In genomic region chr21:42922918-42923317, GRCh38 we compare ENCODE assay signal across 17 cellular contexts. TPM values are rescaled to one million over a fixed set of nuclear protein-coding genes. Genes with fewer than 3 reads are reported as not detected.
DNase-seq lines count a peak whose midpoint lies in the region; ATAC-seq and TF ChIP-seq lines count a peak whose summit lies in the region.
"Had no signal": no experiment of that assay in that cellular context is flagged by ENCODE, and none has a peak within 500 bp of the region (broad histone marks: within the 10 kb centered on the region; RNA-seq: fewer than 3 reads in every experiment).

No MANE protein-coding gene starts in this region.

- H3K4ac ChIP-seq in neuronal stem cell (ENCODE audit: low read length), result no peak overlapping the region

- H3K4me2 ChIP-seq in Karpas-422 (ENCODE audit: low read depth, low read length, poor library complexity, severe bottlenecking), result no peak overlapping the region
- no peak overlapping the region for H3K4me2 ChIP-seq in neuronal stem cell (ENCODE audit: insufficient read depth, low read length, poor library complexity, severe bottlenecking)

- peak overlapping the region; percentile 90; the same call in 1 of the 2 replicates for H2AFZ ChIP-seq in Karpas-422 (ENCODE audit: low read length)
- no peak overlapping the region for H2AFZ ChIP-seq in neuronal stem cell (ENCODE audit: low read length)

- ATAC-seq in activated naive CD8-positive, alpha-beta T cell treated with anti-CD3 and anti-CD28 coated beads, Interleukin-2, amount 10 ng/mL, durations not matched to agents 7 days and 5 days (ENCODE audit: low read depth), result no peak
- no peak for ATAC-seq in left ventricle myocardium superior
- no peak for ATAC-seq in GM21723 (IDR thresholded peaks at IDR 0.05; ENCODE audit: unreplicated experiment)

- H3K36me3 Mint-ChIP-seq in Caco-2 (ENCODE audit: insufficient read depth, unreplicated experiment), result peaks cover 12% of the 10 kb centered on the region
- H3K36me3 Mint-ChIP-seq in activated naive CD8-positive, alpha-beta T cell treated with anti-CD3 and anti-CD28 coated beads, Interleukin-2, amount 10 ng/mL, durations not matched to agents 7 days and 5 days, result no peaks in the 10 kb centered on the region

- H3K27ac ChIP-seq in Karpas-422 (ENCODE audit: low read length) (no peak overlapping the region), neuronal stem cell (replicated peaks; ENCODE audit: low read length) (no peak overlapping the region)

- no peak overlapping the region for H2AK5ac ChIP-seq in neuronal stem cell (ENCODE audit: low read depth, low read length)

- TF ChIP-seq CTCF in Caco-2 (IDR thresholded peaks at IDR 0.05; ENCODE audit: insufficient read depth in 1 of 2, low read depth in 1 of 2, low read length in 1 of 2, severe bottlenecking in 1 of 2, unreplicated experiment in 1 of 2), result no peak

- DNase-seq in Caco-2, result no peak
- DNase-seq in Karpas-422, result no peak
- DNase-seq in activated naive CD8-positive, alpha-beta T cell treated with anti-CD3 and anti-CD28 coated beads, Interleukin-2, amount 10 ng/mL, durations not matched to agents 7 days and 5 days, result no peak
- no peak for DNase-seq in neuronal stem cell (ENCODE audit: low spot score)
- no peak for DNase-seq in activated CD4-positive, alpha-beta T cell treated with anti-CD3 and anti-CD28 coated beads, Interleukin-2, amount 50 U/mL, for 4 hours
- no peak for DNase-seq in left ventricle myocardium superior
- DNase-seq: Calu3; CD4-positive, alpha-beta T cell; NCI-H1417; NCI-H187 treated with DMSO at 0.1 percent for 48 hours; NCI-H446; NK-92 treated with Interleukin-12 subunit alpha and Interleukin-12 subunit beta, amount 100 ng/mL, for 24 hours; OCI-M1; RPMI8226; SIG-M5 had no signal

- no peak overlapping the region for H2BK15ac ChIP-seq in neuronal stem cell (ENCODE audit: low read length)

- intact Hi-C loops in Caco-2 (cut with micrococcal nuclease; ENCODE audit: unreplicated experiment) (loop anchor here (5.0 kb wide), 1 partner anchor 724 kb away; no protein-coding TSS in a partner anchor), left ventricle myocardium superior (cut with micrococcal nuclease) (no loop called here)

- peaks cover 11% of the 10 kb centered on the region for H3K4me1 Mint-ChIP-seq in Caco-2 (ENCODE audit: low read depth, unreplicated experiment)
- peaks cover 17% of the 10 kb centered on the region for H3K4me1 Mint-ChIP-seq in activated naive CD8-positive, alpha-beta T cell treated with anti-CD3 and anti-CD28 coated beads, Interleukin-2, amount 10 ng/mL, durations not matched to agents 7 days and 5 days

- no TSS peak for BruUV-seq in Caco-2 (replicated peaks; lab: Mats Ljungman, UMichigan)

- peak overlapping the region; percentile 70 for H3K23ac ChIP-seq in neuronal stem cell (ENCODE audit: low read depth, low read length, poor library complexity)

- CTCF ChIA-PET in Caco-2 (lab: Charles Lee), result no interaction called here

- no peak overlapping the region for H2BK12ac ChIP-seq in neuronal stem cell (ENCODE audit: low read length)

- POLR2A ChIA-PET in Caco-2 (lab: Charles Lee), result no interaction called here
- POLR2A ChIA-PET in activated naive CD8-positive, alpha-beta T cell treated with anti-CD3 and anti-CD28 coated beads, Interleukin-2, amount 10 ng/mL, durations not matched to agents 7 days and 5 days (lab: Charles Lee), result no interaction called here

- H3K9me3 ChIP-seq in Caco-2 (no peaks in the 10 kb centered on the region), Karpas-422 (ENCODE audit: low read length) (no peaks in the 10 kb centered on the region), neuronal stem cell (replicated peaks in 1 of 2; ENCODE audit: control insufficient read depth in 2 of 2, insufficient read depth in 1 of 2, low read depth in 1 of 2, low read length in 2 of 2) (peaks cover 2 to 4% of the 10 kb centered on the region in 2 donors)

- H3K27me3 Mint-ChIP-seq in Caco-2 (ENCODE audit: insufficient read depth, unreplicated experiment), result no peaks in the 10 kb centered on the region
- H3K27me3 Mint-ChIP-seq in activated naive CD8-positive, alpha-beta T cell treated with anti-CD3 and anti-CD28 coated beads, Interleukin-2, amount 10 ng/mL, durations not matched to agents 7 days and 5 days, result no peaks in the 10 kb centered on the region
- H3K27me3 Mint-ChIP-seq: CD4-positive, alpha-beta T cell had no signal

- H3K27me3 ChIP-seq in Caco-2 (replicated peaks; ENCODE audit: control insufficient read depth, insufficient read depth, low read length) (no peaks in the 10 kb centered on the region), Karpas-422 (ENCODE audit: low read length) (no peaks in the 10 kb centered on the region), neuronal stem cell (ENCODE audit: control insufficient read depth in 3 of 3, insufficient read depth in 3 of 3, low read depth in 1 of 3, low read length in 3 of 3) (no peaks in the 10 kb centered on the region)

- no peak overlapping the region for H2BK120ac ChIP-seq in neuronal stem cell (ENCODE audit: low read depth, low read length)

- H3K9me2 ChIP-seq in Karpas-422 (replicated peaks; ENCODE audit: insufficient read depth, low read length), result no peaks in the 10 kb centered on the region

- H3K18ac ChIP-seq in neuronal stem cell (ENCODE audit: low read length), result no peak overlapping the region

- H3K9me3 Mint-ChIP-seq in Caco-2 (ENCODE audit: unreplicated experiment), result no peaks in the 10 kb centered on the region
- no peaks in the 10 kb centered on the region for H3K9me3 Mint-ChIP-seq in activated naive CD8-positive, alpha-beta T cell treated with anti-CD3 and anti-CD28 coated beads, Interleukin-2, amount 10 ng/mL, durations not matched to agents 7 days and 5 days
- H3K9me3 Mint-ChIP-seq: CD4-positive, alpha-beta T cell had no signal

- no peak overlapping the region for H3K9ac ChIP-seq in Karpas-422 (ENCODE audit: low read length)
- H3K9ac ChIP-seq in neuronal stem cell (ENCODE audit: low read depth, low read length, poor library complexity), result no peak overlapping the region

- WGBS in neuronal stem cell (ENCODE audit: extremely low coverage in 2 of 2, insufficient read length in 2 of 2, insufficient replicate concordance in 1 of 2), 2 donors, result no CpG with 5 or more reads among the region's 18 CpGs

- H2BK5ac ChIP-seq in neuronal stem cell (ENCODE audit: low read length), result no peak overlapping the region

- no peaks in the 10 kb centered on the region for H4K20me1 ChIP-seq in Karpas-422 (ENCODE audit: insufficient read depth, low read depth, low read length)

- H3K4me3 Mint-ChIP-seq in Caco-2 (ENCODE audit: unreplicated experiment), result peak overlapping the region; percentile 83
- no peak overlapping the region for H3K4me3 Mint-ChIP-seq in activated naive CD8-positive, alpha-beta T cell treated with anti-CD3 and anti-CD28 coated beads, Interleukin-2, amount 10 ng/mL, durations not matched to agents 7 days and 5 days
- H3K4me3 Mint-ChIP-seq: CD4-positive, alpha-beta T cell had no signal

- no peak overlapping the region for H3K27ac Mint-ChIP-seq in Caco-2 (ENCODE audit: unreplicated experiment)
- peak overlapping the region; percentile 92 for H3K27ac Mint-ChIP-seq in activated naive CD8-positive, alpha-beta T cell treated with anti-CD3 and anti-CD28 coated beads, Interleukin-2, amount 10 ng/mL, durations not matched to agents 7 days and 5 days

- H4K91ac ChIP-seq in neuronal stem cell (ENCODE audit: low read depth, low read length, poor library complexity), result no peak overlapping the region

- H3K79me1 ChIP-seq in neuronal stem cell (ENCODE audit: low read depth, low read length), result no peaks in the 10 kb centered on the region

- H3K4me1 ChIP-seq in Caco-2 (peaks cover 24% of the 10 kb centered on the region), Karpas-422 (ENCODE audit: low read length) (peaks cover 14% of the 10 kb centered on the region), neuronal stem cell (ENCODE audit: control insufficient read depth in 2 of 2, insufficient read depth in 1 of 2, low read depth in 1 of 2, low read length in 2 of 2) (peaks cover 6 to 12% of the 10 kb centered on the region in 2 donors)

- H3K36me3 ChIP-seq in Caco-2 (ENCODE audit: control insufficient read depth, insufficient read depth, low read length) (no peaks in the 10 kb centered on the region), Karpas-422 (ENCODE audit: insufficient read depth, low read length) (no peaks in the 10 kb centered on the region), neuronal stem cell (replicated peaks in 1 of 2; ENCODE audit: control insufficient read depth in 2 of 2, insufficient read depth in 2 of 2, low read length in 2 of 2) (no peaks in the 10 kb centered on the region)

- no peaks in the 10 kb centered on the region for H3K79me2 ChIP-seq in Karpas-422 (ENCODE audit: low read length)

- no peak overlapping the region for H4K8ac ChIP-seq in neuronal stem cell (ENCODE audit: low read depth, low read length)

- H3K4me3 ChIP-seq in Caco-2 (ENCODE audit: low read depth, low read length) (no peak overlapping the region), Karpas-422 (ENCODE audit: low read length) (no peak overlapping the region), neuronal stem cell (ENCODE audit: low read length in 2 of 2) (no peak overlapping the region)

- no peak overlapping the region for H3K14ac ChIP-seq in neuronal stem cell (ENCODE audit: low read length)

RNA-seq across cellular contexts. Expression of gene ERVH48-1, which starts 2.5 kb away (rescaled TPM):
- total RNA-seq in Caco-2 (2022), result 37.9 and 47.7 TPM in 2 replicates
- not detected in 2 replicates for total RNA-seq in Karpas-422 (2014; rRNA removed; shearing (Covaris generic); ENCODE audit: low replicate concordance)
- total RNA-seq in activated naive CD8-positive, alpha-beta T cell treated with anti-CD3 and anti-CD28 coated beads, Interleukin-2, amount 10 ng/mL, durations not matched to agents 7 days and 5 days, result under 1 TPM; 0.20 to 0.55 TPM
- polyA plus RNA-seq in neuronal stem cell (2013, experiment 1 of 2), result 0.10 TPM
- polyA plus RNA-seq in neuronal stem cell (2013, experiment 2 of 2), result 0.12 TPM
- not detected for total RNA-seq in left ventricle myocardium superior
- total RNA-seq: Calu3, LHCN-M2 had no signal

RNA-seq across cellular contexts. Expression of gene NDUFV3, which starts 29.8 kb away (rescaled TPM):
- total RNA-seq in Caco-2 (2022), result 32.5 and 33.8 TPM in 2 replicates
- total RNA-seq in Karpas-422 (2014; rRNA removed; shearing (Covaris generic); ENCODE audit: low replicate concordance), result 10.7 and 21.0 TPM in 2 replicates
- total RNA-seq in activated naive CD8-positive, alpha-beta T cell treated with anti-CD3 and anti-CD28 coated beads, Interleukin-2, amount 10 ng/mL, durations not matched to agents 7 days and 5 days, result 10 to 100 TPM; 27.1 to 30.5 TPM
- polyA plus RNA-seq in neuronal stem cell (2013, experiment 1 of 2), result 25.5 TPM
- polyA plus RNA-seq in neuronal stem cell (2013, experiment 2 of 2), result 25.6 TPM
- total RNA-seq in left ventricle myocardium superior, result 59.3 TPM

RNA-seq across cellular contexts. Expression of gene WDR4, which starts 43.6 kb away (rescaled TPM):
- total RNA-seq in Caco-2 (2022) (35.0 and 35.4 TPM in 2 replicates), left ventricle myocardium superior (4.8 TPM)
- total RNA-seq in Karpas-422 (2014; rRNA removed; shearing (Covaris generic); ENCODE audit: low replicate concordance), result 15.3 and 24.9 TPM in 2 replicates
- total RNA-seq in activated naive CD8-positive, alpha-beta T cell treated with anti-CD3 and anti-CD28 coated beads, Interleukin-2, amount 10 ng/mL, durations not matched to agents 7 days and 5 days, result 10 to 100 TPM; 27.2 to 28.5 TPM
- 6.2 TPM for polyA plus RNA-seq in neuronal stem cell (2013, experiment 1 of 2)
- 6.2 TPM for polyA plus RNA-seq in neuronal stem cell (2013, experiment 2 of 2)

RNA-seq across cellular contexts. Expression of gene PKNOX1, which starts 51.4 kb away (rescaled TPM):
- total RNA-seq in Caco-2 (2022), result 10.7 TPM in 2 replicates
- total RNA-seq in Karpas-422 (2014; rRNA removed; shearing (Covaris generic); ENCODE audit: low replicate concordance), result 19.7 and 28.1 TPM in 2 replicates
- 10 to 100 TPM; 21.3 to 23.2 TPM for total RNA-seq in activated naive CD8-positive, alpha-beta T cell treated with anti-CD3 and anti-CD28 coated beads, Interleukin-2, amount 10 ng/mL, durations not matched to agents 7 days and 5 days
- polyA plus RNA-seq in neuronal stem cell (2013, experiment 1 of 2), result 5.1 TPM
- polyA plus RNA-seq in neuronal stem cell (2013, experiment 2 of 2), result 5.5 TPM
- total RNA-seq in left ventricle myocardium superior, result 8.4 TPM

Comparison
In these comparisons a context has a peak if more than half of its experiments do, and no peak if none do; other contexts are left out.
1. RNA of gene ERVH48-1, which starts 2.5 kb away (total RNA-seq): 37.9 to 47.7 TPM in Caco-2; 0.20 to 0.55 TPM in activated naive CD8-positive, alpha-beta T cell treated with anti-CD3 and anti-CD28 coated beads, Interleukin-2, amount 10 ng/mL, durations not matched to agents 7 days and 5 days, not detected in Karpas-422 and not detected in left ventricle myocardium superior (single experiment); every median in the first group is over 10 times any median in the second.